ENCODE assay signal across 8 cellular contexts in the genomic region with DNA sequence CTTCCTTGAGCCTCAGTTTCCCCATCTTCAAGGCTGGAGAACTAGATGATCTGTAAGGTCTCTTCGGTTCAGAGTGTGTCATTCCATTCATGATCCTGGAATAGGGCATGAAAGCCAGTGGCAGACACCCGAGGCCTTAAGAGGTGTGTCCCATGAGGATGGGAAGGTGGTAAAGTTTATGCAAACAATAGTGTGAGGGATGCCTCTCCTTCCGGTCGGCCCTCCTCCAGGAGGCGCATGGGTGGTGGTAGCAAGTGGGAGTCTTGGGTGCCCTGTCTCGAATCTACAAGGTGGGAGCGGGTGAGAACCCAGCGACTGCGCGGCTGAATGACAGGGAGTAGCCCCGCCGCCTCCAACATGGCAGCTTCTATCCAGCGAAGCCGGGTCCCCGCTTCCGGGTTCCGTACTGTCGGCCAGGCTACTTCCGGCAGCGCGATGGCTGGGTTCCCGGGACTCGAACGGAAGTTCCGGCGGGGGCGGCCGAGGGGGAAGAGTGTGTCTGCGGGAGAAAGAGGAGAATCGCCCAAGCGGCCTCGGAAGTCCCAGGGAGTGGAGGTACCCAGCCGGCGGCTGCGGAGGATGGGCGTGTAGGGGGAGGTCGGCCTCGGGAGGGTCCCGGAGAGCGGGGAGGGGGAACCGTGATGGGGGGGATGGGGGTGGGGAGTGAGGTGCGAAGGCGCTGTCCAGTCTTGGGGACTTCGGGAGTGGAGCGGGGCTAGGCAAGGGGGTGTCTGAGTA. TPM values are rescaled to one million over a fixed set of nuclear protein-coding genes. Genes with fewer than 3 reads are reported as not detected.
DNase-seq lines count a peak whose midpoint lies in the region; ATAC-seq and TF ChIP-seq lines count a peak whose summit lies in the region.

A gene (plus strand): TSS at position 450 of the 738 bp plus-strand sequence. CDS start 1,538 bp downstream, outside the sequence.

- no peaks in the 10 kb centered on the region for H3K27me3 Mint-ChIP-seq in activated naive CD4-positive, alpha-beta T cell treated with anti-CD3 and anti-CD28 coated beads, Interleukin-2, amount 10 ng/mL, durations not matched to agents 7 days and 5 days

- peaks cover 33% of the 10 kb centered on the region for H3K79me2 ChIP-seq in MM.1S (ENCODE audit: low read length)
- peaks cover 37% of the 10 kb centered on the region for H3K79me2 ChIP-seq in SK-N-SH (ENCODE audit: insufficient read depth)

- TF ChIP-seq EP300 in SK-N-SH (IDR thresholded peaks at IDR 0.05; ENCODE audit: borderline replicate concordance in 1 of 2, low read depth in 1 of 2, low read length in 1 of 2) (peak in 1 of 2 experiments; percentile 27; a peak in 1 of 4 replicates), gastroesophageal sphincter (IDR thresholded peaks at IDR 0.05) (no peak)

- H4K20me1 ChIP-seq in MM.1S (ENCODE audit: insufficient read depth, low read length): no peaks in the 10 kb centered on the region
- H4K20me1 ChIP-seq in SK-N-SH (ENCODE audit: insufficient read depth): no peaks in the 10 kb centered on the region

- peak within 1 kb of the TSS; percentile 86 for H3K4me3 Mint-ChIP-seq in activated naive CD4-positive, alpha-beta T cell treated with anti-CD3 and anti-CD28 coated beads, Interleukin-2, amount 10 ng/mL, durations not matched to agents 7 days and 5 days

- H2AFZ ChIP-seq in MM.1S (ENCODE audit: low read length): peak within 1 kb of the TSS; percentile 95
- peak within 1 kb of the TSS; percentile 86 for H2AFZ ChIP-seq in SK-N-SH (ENCODE audit: low read depth)

- peak; percentile 91 for ATAC-seq in gastroesophageal sphincter

- POLR2A ChIA-PET in SK-N-SH (lab: Yijun Ruan, JAX): interaction anchor here (0.9 to 2.3 kb wide), 5 partner anchors 10 to 48 kb away, joined by 3 to 17 read pairs (median 3); a partner anchor contains a TSS

- peaks cover 31% of the 10 kb centered on the region for H3K36me3 Mint-ChIP-seq in activated naive CD4-positive, alpha-beta T cell treated with anti-CD3 and anti-CD28 coated beads, Interleukin-2, amount 10 ng/mL, durations not matched to agents 7 days and 5 days

- H3K9me3 Mint-ChIP-seq in activated naive CD4-positive, alpha-beta T cell treated with anti-CD3 and anti-CD28 coated beads, Interleukin-2, amount 10 ng/mL, durations not matched to agents 7 days and 5 days: no peaks in the 10 kb centered on the region

- peak within 1 kb of the TSS; percentile 95 for H3K4me2 ChIP-seq in MM.1S (ENCODE audit: low read depth, low read length)
- peak within 1 kb of the TSS; percentile 100 for H3K4me2 ChIP-seq in SK-N-SH

- peaks cover 7% of the 10 kb centered on the region for H3F3A ChIP-seq in MM.1S (ENCODE audit: insufficient read depth, low read length)
- peaks cover 25% of the 10 kb centered on the region for H3F3A ChIP-seq in SK-N-SH (replicated peaks; ENCODE audit: insufficient read depth)

- DNase-seq in EH (ENCODE audit: low read depth): peak; percentile 94
- DNase-seq in GOT3 (lab: John Stamatoyannopoulos, UW): peak; percentile 70
- DNase-seq in MM.1S: peak; percentile 84
- peak; percentile 94 for DNase-seq in SK-N-SH
- DNase-seq in activated naive CD4-positive, alpha-beta T cell treated with anti-CD3 and anti-CD28 coated beads, Interleukin-2, amount 10 ng/mL, durations not matched to agents 7 days and 5 days: peak; percentile 93
- DNase-seq in nucleus accumbens (lab: John Stamatoyannopoulos, UW): peak; percentile 59 to 97 (median 91)
- peak; percentile 51 to 97 (median 93) for DNase-seq in substantia nigra (lab: John Stamatoyannopoulos, UW)

- no peak for TF ChIP-seq RAD21 in SK-N-SH (IDR thresholded peaks at IDR 0.05; ENCODE audit: low read length)

- TF ChIP-seq CTCF in MM.1S (IDR thresholded peaks at IDR 0.05; ENCODE audit: low read length): no peak
- no peak for TF ChIP-seq CTCF in SK-N-SH (IDR thresholded peaks at IDR 0.05)
- no peak for TF ChIP-seq CTCF in gastroesophageal sphincter (IDR thresholded peaks at IDR 0.05)

- H3K36me3 ChIP-seq in MM.1S (replicated peaks; ENCODE audit: insufficient read depth, low read length) (0 out of 2 replicates have a peak, but pooled peaks cover 4% of the 10 kb centered on the region), SK-N-SH (replicated peaks in 1 of 2; ENCODE audit: control insufficient read depth in 1 of 2, insufficient read depth in 2 of 2, low read length in 1 of 2) (peaks cover 39 to 43% of the 10 kb centered on the region in 2 experiments), gastroesophageal sphincter (peaks cover 0 to 60% of the 10 kb centered on the region in 2 donors)

- peaks cover 7% of the 10 kb centered on the region for H3K4me1 ChIP-seq in MM.1S (ENCODE audit: low read length)
- peaks cover 6 to 21% of the 10 kb centered on the region in 2 experiments; a peak in 3 of 4 replicates for H3K4me1 ChIP-seq in SK-N-SH (ENCODE audit: control insufficient read depth in 1 of 2, insufficient read depth in 2 of 2, low read depth in 1 of 2, low read length in 1 of 2)
- peaks cover 0 to 37% (median 21%) of the 10 kb centered on the region in 3 donors for H3K4me1 ChIP-seq in gastroesophageal sphincter

- CTCF ChIA-PET in SK-N-SH (lab: Yijun Ruan, JAX): interaction anchor here (1.2 to 3.0 kb wide), 5 partner anchors 9 to 126 kb away, joined by 3 to 14 read pairs (median 9); a partner anchor contains a TSS
- CTCF ChIA-PET in activated naive CD4-positive, alpha-beta T cell treated with anti-CD3 and anti-CD28 coated beads, Interleukin-2, amount 10 ng/mL, durations not matched to agents 7 days and 5 days (lab: Charles Lee): interaction anchor here (1.5 to 1.6 kb wide), 2 partner anchors 20 to 126 kb away, joined by 4 to 6 read pairs; no protein-coding TSS in a partner anchor

- H3K9ac ChIP-seq in MM.1S (ENCODE audit: low read length) (peak within 1 kb of the TSS; percentile 74), SK-N-SH (peak within 1 kb of the TSS; percentile 86)

- H3K9me3 ChIP-seq in MM.1S (replicated peaks; ENCODE audit: insufficient read depth, low read length) (no peaks in the 10 kb centered on the region), SK-N-SH (no peaks in the 10 kb centered on the region), gastroesophageal sphincter (no peaks in the 10 kb centered on the region)

- H3K4me3 ChIP-seq in MM.1S (ENCODE audit: low read length) (peak within 1 kb of the TSS; percentile 90), SK-N-SH (ENCODE audit: low read depth in 2 of 2, low read length in 1 of 2) (peak within 1 kb of the TSS; percentile 97 to 98), gastroesophageal sphincter (peak within 1 kb of the TSS; percentile 70 to 74)

- no peak for TF ChIP-seq POLR2A in gastroesophageal sphincter (IDR thresholded peaks at IDR 0.05)

- peaks cover 33% of the 10 kb centered on the region for H3K4me1 Mint-ChIP-seq in activated naive CD4-positive, alpha-beta T cell treated with anti-CD3 and anti-CD28 coated beads, Interleukin-2, amount 10 ng/mL, durations not matched to agents 7 days and 5 days

- H3K27me3 ChIP-seq in MM.1S (replicated peaks; ENCODE audit: insufficient read depth, low read length): no peaks in the 10 kb centered on the region
- no peaks in the 10 kb centered on the region for H3K27me3 ChIP-seq in SK-N-SH (ENCODE audit: insufficient read depth)
- H3K27me3 ChIP-seq in gastroesophageal sphincter: no peaks in the 10 kb centered on the region

- peak within 1 kb of the TSS; percentile 12; the same call in 1 of the 2 replicates for H3K27ac ChIP-seq in MM.1S (ENCODE audit: low read length)
- peak within 1 kb of the TSS; percentile 73 to 91 for H3K27ac ChIP-seq in SK-N-SH (ENCODE audit: low read depth in 2 of 2, low read length in 1 of 2)
- peak within 1 kb of the TSS in 3 of 4 donors; percentile 80 to 85 (median 84) for H3K27ac ChIP-seq in gastroesophageal sphincter
- H3K27ac ChIP-seq in substantia nigra (ENCODE audit: low read depth, low read length, poor library complexity, severe bottlenecking): peak within 1 kb of the TSS; percentile 67

- WGBS in SK-N-SH (ENCODE audit: low lambda C conversion rate): 1% methylated on average over 42 of the region's 45 CpGs
- 0 to 9% methylated on average over 13 to 18 of the region's 45 CpGs for WGBS in gastroesophageal sphincter (ENCODE audit: low coverage in 1 of 2), 2 donors

- H3K9me2 ChIP-seq in MM.1S (replicated peaks; ENCODE audit: insufficient read depth, low read length) (no peaks in the 10 kb centered on the region), SK-N-SH (no peaks in the 10 kb centered on the region)

- H3K27ac Mint-ChIP-seq in activated naive CD4-positive, alpha-beta T cell treated with anti-CD3 and anti-CD28 coated beads, Interleukin-2, amount 10 ng/mL, durations not matched to agents 7 days and 5 days: peak within 1 kb of the TSS; percentile 91

TF ChIP-seq in SK-N-SH, 30 proteins besides CTCF, POLR2A, EP300 and RAD21 (continues in another document):
- no peak for TF ChIP-seq MEF2A (IDR thresholded peaks at IDR 0.05; ENCODE audit: borderline replicate concordance, low read depth)
- peak; percentile 14; the same call in 1 of the 2 replicates for TF ChIP-seq NRF1 (IDR thresholded peaks at IDR 0.05; ENCODE audit: low read depth, low read length)
- peak; percentile 98 for TF ChIP-seq ELF1 (IDR thresholded peaks at IDR 0.05)
- peak; percentile 95 for TF ChIP-seq GABPA (IDR thresholded peaks at IDR 0.05; ENCODE audit: low read depth)
- no peak for TF ChIP-seq FOSL2 (IDR thresholded peaks at IDR 0.05; ENCODE audit: borderline replicate concordance, low read depth)
- TF ChIP-seq NFIC (IDR thresholded peaks at IDR 0.05; ENCODE audit: borderline replicate concordance): peak; percentile 25; the same call in 1 of the 2 replicates
- TF ChIP-seq YY1 (IDR thresholded peaks at IDR 0.05; ENCODE audit: low read depth): peak; percentile 97
- TF ChIP-seq FOXJ3 (CRISPR knock-in tag; IDR thresholded peaks at IDR 0.05): no peak
- peak; percentile 80 for TF ChIP-seq TAF1 (IDR thresholded peaks at IDR 0.05; ENCODE audit: borderline replicate concordance, low read depth, low read length)
- no peak for TF ChIP-seq FOXM1 (IDR thresholded peaks at IDR 0.05; ENCODE audit: low read depth)
- TF ChIP-seq, protein P1, sequence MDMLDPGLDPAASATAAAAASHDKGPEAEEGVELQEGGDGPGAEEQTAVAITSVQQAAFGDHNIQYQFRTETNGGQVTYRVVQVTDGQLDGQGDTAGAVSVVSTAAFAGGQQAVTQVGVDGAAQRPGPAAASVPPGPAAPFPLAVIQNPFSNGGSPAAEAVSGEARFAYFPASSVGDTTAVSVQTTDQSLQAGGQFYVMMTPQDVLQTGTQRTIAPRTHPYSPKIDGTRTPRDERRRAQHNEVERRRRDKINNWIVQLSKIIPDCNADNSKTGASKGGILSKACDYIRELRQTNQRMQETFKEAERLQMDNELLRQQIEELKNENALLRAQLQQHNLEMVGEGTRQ (IDR thresholded peaks at IDR 0.05; ENCODE audit: borderline replicate concordance, low read depth, low read length): no peak
- TF ChIP-seq RCOR1 (IDR thresholded peaks at IDR 0.05; ENCODE audit: low read length): no peak
- TF ChIP-seq RFX5 (IDR thresholded peaks at IDR 0.05; ENCODE audit: low read length): no peak
- peak; percentile 93 for TF ChIP-seq SIN3A (IDR thresholded peaks at IDR 0.05; ENCODE audit: borderline replicate concordance, low read depth, low read length)

RNA-seq across cellular contexts. Expression of the gene that starts here (rescaled TPM):
- 109 and 135 TPM in 2 replicates for polyA plus RNA-seq in SK-N-SH (2012; rRNA removed)
- 44.7 and 69.7 TPM in 2 replicates for polyA plus RNA-seq in SK-N-SH (2012; cell fraction: cytosol; rRNA removed)
- 159 and 199 TPM in 2 replicates for polyA plus RNA-seq in SK-N-SH (2012; cell fraction: nucleus; rRNA removed)
- total RNA-seq in gastroesophageal sphincter: 10 to 100 TPM; 25.7 to 30.4 (median 29.2) TPM

Comparison
In these comparisons a context has a peak if more than half of its experiments do, and no peak if none do; other contexts are left out.
1. Peak in every context shown above with its lines: DNase-seq, ATAC-seq, H3K4me3 ChIP-seq and H3K27ac ChIP-seq.
2. H3K27ac ChIP-seq: peak in every context shown above with its lines; median percentile 84 in gastroesophageal sphincter; 82 in SK-N-SH; 67 in substantia nigra; 12 in MM.1S.